ENCODE assay signal across 19 cellular contexts in the genomic region with DNA sequence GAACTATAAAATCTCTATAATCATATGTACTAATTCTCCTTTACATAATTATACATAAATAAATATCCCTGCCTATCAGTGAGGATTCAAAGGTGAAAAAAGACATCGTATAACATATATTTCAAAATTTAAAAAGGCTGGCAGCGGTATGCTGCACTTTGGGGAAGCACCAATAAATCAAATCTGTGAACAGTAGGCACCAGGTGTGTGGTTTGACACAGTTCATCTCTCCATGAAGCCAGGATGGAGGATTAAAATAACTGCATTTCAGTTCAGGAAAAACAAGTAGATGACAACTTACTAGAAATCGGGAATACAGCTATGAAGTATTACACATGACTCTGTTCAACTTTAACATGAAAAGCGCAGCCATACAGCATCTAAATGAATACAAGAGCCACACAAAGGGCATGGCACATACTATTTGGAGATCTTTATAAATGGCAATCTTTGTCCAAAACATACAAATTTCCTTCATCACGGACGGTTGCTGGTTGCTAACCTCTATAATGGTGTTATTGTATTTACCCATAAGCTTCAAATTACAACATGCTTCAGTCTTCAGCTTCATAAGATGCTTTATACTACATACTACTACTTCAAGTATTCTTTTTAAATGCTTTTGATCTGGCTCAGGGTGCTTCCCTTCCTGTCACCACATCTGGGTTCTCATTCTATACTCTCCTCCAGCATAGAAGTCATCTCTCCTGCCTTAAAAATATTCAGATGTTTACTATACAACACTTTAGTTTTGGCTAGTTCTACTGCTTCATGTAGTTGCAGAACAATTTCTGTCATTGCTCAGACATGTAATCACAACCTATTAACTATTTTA.
DNase-seq lines count a peak whose midpoint lies in the region; ATAC-seq and TF ChIP-seq lines count a peak whose summit lies in the region.
"Had no signal": no experiment of that assay in that cellular context is flagged by ENCODE, and none has a peak within 500 bp of the region (broad histone marks: within the 10 kb centered on the region; RNA-seq: fewer than 3 reads in every experiment).

No MANE protein-coding gene starts in this region.

- H3K27ac ChIP-seq in CD8-positive, alpha-beta T cell (ENCODE audit: low read depth, low read length) = no peak overlapping the region
- H3K27ac ChIP-seq in left lung = no peak overlapping the region
- H3K27ac ChIP-seq: 22Rv1, GM23248, HL-60 had no signal

- peaks cover 20% of the 10 kb centered on the region for H3K36me3 Mint-ChIP-seq in CD8-positive, alpha-beta T cell

- H3K27me3 Mint-ChIP-seq in CD8-positive, alpha-beta T cell (ENCODE audit: low read depth) = no peaks in the 10 kb centered on the region
- H3K27me3 Mint-ChIP-seq: CD8-positive, alpha-beta memory T cell had no signal

- no peaks in the 10 kb centered on the region for H3K27me3 ChIP-seq in CD8-positive, alpha-beta T cell (ENCODE audit: insufficient read depth, low read length)
- no peaks in the 10 kb centered on the region for H3K27me3 ChIP-seq in left lung
- H3K27me3 ChIP-seq: BE2C had no signal

- intact Hi-C loops in CD8-positive, alpha-beta T cell (cut with DNase I, micrococcal nuclease) = no loop called here
- intact Hi-C loops in left lung (cut with DNase I) = no loop called here
- intact Hi-C loops in left ventricle myocardium superior (cut with micrococcal nuclease) = no loop called here

- peaks cover 68% of the 10 kb centered on the region for H3K4me1 Mint-ChIP-seq in CD8-positive, alpha-beta T cell (ENCODE audit: low read depth)

- H3K4me1 ChIP-seq in CD8-positive, alpha-beta T cell (ENCODE audit: insufficient read depth, low read length) = peaks cover 11% of the 10 kb centered on the region
- H3K4me1 ChIP-seq in left lung = no peaks in the 10 kb centered on the region

- POLR2A ChIA-PET in CD8-positive, alpha-beta T cell (lab: Charles Lee) = no interaction called here

- TF ChIP-seq CTCF in CD8-positive, alpha-beta T cell (IDR thresholded peaks at IDR 0.05) = no peak
- TF ChIP-seq CTCF in left lung (IDR thresholded peaks at IDR 0.05) = no peak

- no peak overlapping the region for H3K4me3 Mint-ChIP-seq in CD8-positive, alpha-beta T cell
- H3K4me3 Mint-ChIP-seq: CD8-positive, alpha-beta memory T cell had no signal

- H3K9me3 Mint-ChIP-seq in CD8-positive, alpha-beta T cell = no peaks in the 10 kb centered on the region
- H3K9me3 Mint-ChIP-seq: CD8-positive, alpha-beta memory T cell had no signal

- no peaks in the 10 kb centered on the region for H3K36me3 ChIP-seq in CD8-positive, alpha-beta T cell (ENCODE audit: insufficient read depth, low read length)
- no peaks in the 10 kb centered on the region for H3K36me3 ChIP-seq in left lung
- H3K36me3 ChIP-seq: BE2C had no signal

- no peaks in the 10 kb centered on the region for H3K9me3 ChIP-seq in CD8-positive, alpha-beta T cell (ENCODE audit: low read length)
- H3K9me3 ChIP-seq in left lung = no peaks in the 10 kb centered on the region
- H3K9me3 ChIP-seq: BE2C had no signal

- CTCF ChIA-PET in CD8-positive, alpha-beta T cell (lab: Charles Lee) = no interaction called here

- DNase-seq in NCI-H2107 treated with DMSO at 0.1 percent for 48 hours (lab: John Stamatoyannopoulos, UW; ENCODE audit: unreplicated experiment) = peak; percentile 4
- no peak for DNase-seq in NCI-H2107 (lab: John Stamatoyannopoulos, UW)
- no peak for DNase-seq in CD8-positive, alpha-beta T cell
- peak; percentile 71 for DNase-seq in NCI-H69 (lab: John Stamatoyannopoulos, UW)
- DNase-seq in foreskin melanocyte = peak; percentile 90
- no peak for DNase-seq in left lung
- no peak for DNase-seq in 8988T
- no peak for DNase-seq in left ventricle myocardium superior
- DNase-seq: BE2C; CD8-positive, alpha-beta memory T cell; GF-D8; GM23248; HCEC 1CT; NCI-H1436 treated with DMSO at 0.1 percent for 48 hours; NCI-H2029 treated with DMSO at 0.1 percent for 48 hours; NCI-H345; PC-3 had no signal

- no peak overlapping the region for H3K4me3 ChIP-seq in CD8-positive, alpha-beta T cell (ENCODE audit: low read depth, low read length)
- no peak overlapping the region for H3K4me3 ChIP-seq in left lung
- H3K4me3 ChIP-seq: GM23248 had no signal

- peak overlapping the region; percentile 46 for H3K27ac Mint-ChIP-seq in CD8-positive, alpha-beta T cell

- ATAC-seq in CD8-positive, alpha-beta T cell = peak; percentile 31
- ATAC-seq in left lung (no peak), left ventricle myocardium superior (no peak)
- ATAC-seq: PC-3 had no signal

Comparison
In these comparisons a context has a peak if more than half of its experiments do, and no peak if none do; other contexts are left out.
1. DNase-seq: peak in NCI-H2107 treated with DMSO at 0.1 percent for 48 hours (single experiment), NCI-H69 (single experiment) and foreskin melanocyte (single experiment); none in NCI-H2107 (single experiment), CD8-positive, alpha-beta T cell (0 of 7), left lung (0 of 2), 8988T (single experiment) and left ventricle myocardium superior (single experiment).